In genomic region chr3:152206243-152206642, GRCh38 we compare ENCODE assay signal across 2 cellular contexts.
TF ChIP-seq lines count a peak whose summit lies in the region.

No MANE protein-coding gene starts in this region.

TF ChIP-seq in K562, 482 proteins besides CTCF, POLR2A, EP300 and RAD21:
- no peak for TF ChIP-seq HNRNPLL (IDR thresholded peaks at IDR 0.05; ENCODE audit: low read depth, low read length, poor library complexity, severe bottlenecking)
- TF ChIP-seq PPARD (CRISPR knock-in tag; IDR thresholded peaks at IDR 0.05): no peak
- TF ChIP-seq ETV1 (tag; conservative IDR thresholded peaks at IDR 0.05; ENCODE audit: low read depth): no peak
- TF ChIP-seq XRCC4 (IDR thresholded peaks at IDR 0.05; ENCODE audit: extremely low read depth, insufficient read depth, insufficient read length): no peak
- no peak for TF ChIP-seq FOXA1 (IDR thresholded peaks at IDR 0.05; ENCODE audit: borderline replicate concordance)
- TF ChIP-seq ADNP (tag; IDR thresholded peaks at IDR 0.05): no peak
- TF ChIP-seq, protein P1, sequence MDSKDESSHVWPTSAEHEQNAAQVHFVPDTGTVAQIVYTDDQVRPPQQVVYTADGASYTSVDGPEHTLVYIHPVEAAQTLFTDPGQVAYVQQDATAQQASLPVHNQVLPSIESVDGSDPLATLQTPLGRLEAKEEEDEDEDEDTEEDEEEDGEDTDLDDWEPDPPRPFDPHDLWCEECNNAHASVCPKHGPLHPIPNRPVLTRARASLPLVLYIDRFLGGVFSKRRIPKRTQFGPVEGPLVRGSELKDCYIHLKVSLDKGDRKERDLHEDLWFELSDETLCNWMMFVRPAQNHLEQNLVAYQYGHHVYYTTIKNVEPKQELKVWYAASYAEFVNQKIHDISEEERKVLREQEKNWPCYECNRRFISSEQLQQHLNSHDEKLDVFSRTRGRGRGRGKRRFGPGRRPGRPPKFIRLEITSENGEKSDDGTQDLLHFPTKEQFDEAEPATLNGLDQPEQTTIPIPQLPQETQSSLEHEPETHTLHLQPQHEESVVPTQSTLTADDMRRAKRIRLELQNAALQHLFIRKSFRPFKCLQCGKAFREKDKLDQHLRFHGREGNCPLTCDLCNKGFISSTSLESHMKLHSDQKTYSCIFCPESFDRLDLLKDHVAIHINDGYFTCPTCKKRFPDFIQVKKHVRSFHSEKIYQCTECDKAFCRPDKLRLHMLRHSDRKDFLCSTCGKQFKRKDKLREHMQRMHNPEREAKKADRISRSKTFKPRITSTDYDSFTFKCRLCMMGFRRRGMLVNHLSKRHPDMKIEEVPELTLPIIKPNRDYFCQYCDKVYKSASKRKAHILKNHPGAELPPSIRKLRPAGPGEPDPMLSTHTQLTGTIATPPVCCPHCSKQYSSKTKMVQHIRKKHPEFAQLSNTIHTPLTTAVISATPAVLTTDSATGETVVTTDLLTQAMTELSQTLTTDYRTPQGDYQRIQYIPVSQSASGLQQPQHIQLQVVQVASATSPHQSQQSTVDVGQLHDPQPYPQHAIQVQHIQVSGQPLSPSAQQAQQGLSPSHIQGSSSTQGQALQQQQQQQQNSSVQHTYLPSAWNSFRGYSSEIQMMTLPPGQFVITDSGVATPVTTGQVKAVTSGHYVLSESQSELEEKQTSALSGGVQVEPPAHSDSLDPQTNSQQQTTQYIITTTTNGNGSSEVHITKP (IDR thresholded peaks at IDR 0.05; ENCODE audit: partially characterized antibody): no peak
- TF ChIP-seq DDX20 (tag; IDR thresholded peaks at IDR 0.05; ENCODE audit: low read depth): no peak
- TF ChIP-seq DPF2 (IDR thresholded peaks at IDR 0.05): no peak

TF ChIP-seq in GM23338, 12 proteins besides CTCF, POLR2A, EP300 and RAD21:
- no peak for TF ChIP-seq JUNB (IDR thresholded peaks at IDR 0.05; ENCODE audit: unreplicated experiment)
